In genomic region chr12:16606936-16607335, GRCh38 we compare ENCODE assay signal across 8 cellular contexts. TPM values are rescaled to one million over a fixed set of nuclear protein-coding genes. Genes with fewer than 3 reads are reported as not detected.
DNase-seq lines count a peak whose midpoint lies in the region; ATAC-seq and TF ChIP-seq lines count a peak whose summit lies in the region.
"Had no signal": no experiment of that assay in that cellular context is flagged by ENCODE, and none has a peak within 500 bp of the region (broad histone marks: within the 10 kb centered on the region; RNA-seq: fewer than 3 reads in every experiment).

No MANE protein-coding gene starts in this region.

- H3K4me1 ChIP-seq in breast epithelium (no peaks in the 10 kb centered on the region), lower lobe of right lung (no peaks in the 10 kb centered on the region), thoracic aorta (ENCODE audit: control insufficient read depth in 1 of 2, low read depth in 2 of 2) (peaks cover 0 to 35% of the 10 kb centered on the region in 2 donors), spleen (peaks cover 0 to 16% (median 9%) of the 10 kb centered on the region in 6 donors)

- WGBS in spleen, 5 donors: 25 to 33% (median 27%) methylated on average over 6 of the region's 6 CpGs

- peak; percentile 79 for DNase-seq in NCI-H146 treated with DMSO at 0.1 percent for 48 hours (lab: John Stamatoyannopoulos, UW; ENCODE audit: unreplicated experiment)
- DNase-seq in breast epithelium (ENCODE audit: low spot score in 2 of 2): no peak
- no peak for DNase-seq in lower lobe of right lung
- DNase-seq in thoracic aorta (ENCODE audit: low spot score): no peak
- DNase-seq in effector CD8-positive, alpha-beta T cell (lab: John Stamatoyannopoulos, UW): no peak
- DNase-seq in stimulated activated CD4-positive, alpha-beta T cell treated with anti-CD3 and anti-CD28 coated beads, Interleukin-4, amount 100 ng/mL, for 4 hours: no peak
- DNase-seq in spleen: no peak

- ATAC-seq in lower lobe of right lung (peak in 1 of 2 donors; percentile 30), thoracic aorta (ENCODE audit: insufficient number of reproducible peaks, low FRiP score, low read depth) (peak; percentile 16)

- TF ChIP-seq CTCF in breast epithelium (IDR thresholded peaks at IDR 0.05) (no peak), lower lobe of right lung (IDR thresholded peaks at IDR 0.05) (no peak), thoracic aorta (IDR thresholded peaks at IDR 0.05) (no peak), spleen (IDR thresholded peaks at IDR 0.05 in 8 of 11, conservative IDR thresholded peaks at IDR 0.05 in 3 of 11) (no peak)

- H3K27ac ChIP-seq in breast epithelium: no peak overlapping the region
- H3K27ac ChIP-seq in lower lobe of right lung: peak overlapping the region; percentile 78
- peak overlapping the region; percentile 85 to 88 for H3K27ac ChIP-seq in thoracic aorta
- no peak overlapping the region for H3K27ac ChIP-seq in spleen

- intact Hi-C loops in breast epithelium (cut with DNase I; ENCODE audit: low total_unique reads): no loop called here
- intact Hi-C loops in lower lobe of right lung (cut with DNase I): no loop called here
- intact Hi-C loops in spleen (cut with DNase I; ENCODE audit: low total_unique reads): no loop called here

- no peaks in the 10 kb centered on the region for H3K27me3 ChIP-seq in breast epithelium
- peaks cover 15% of the 10 kb centered on the region for H3K27me3 ChIP-seq in lower lobe of right lung (ENCODE audit: low read depth)
- no peaks in the 10 kb centered on the region for H3K27me3 ChIP-seq in thoracic aorta (replicated peaks; ENCODE audit: insufficient read depth)
- H3K27me3 ChIP-seq in spleen (replicated peaks in 1 of 7): peaks cover 0 to 79% (median 30%) of the 10 kb centered on the region in 7 donors

- TF ChIP-seq POLR2A in breast epithelium (IDR thresholded peaks at IDR 0.05) (no peak), spleen (IDR thresholded peaks at IDR 0.05) (no peak)

- H3K4me3 ChIP-seq in breast epithelium (peak overlapping the region; percentile 50 to 68 (median 53)), lower lobe of right lung (peak overlapping the region; percentile 56), thoracic aorta (peak overlapping the region; percentile 79), spleen (no peak overlapping the region)

- H3K9me3 ChIP-seq in breast epithelium (no peaks in the 10 kb centered on the region), lower lobe of right lung (no peaks in the 10 kb centered on the region), thoracic aorta (no peaks in the 10 kb centered on the region), spleen (no peaks in the 10 kb centered on the region)

- H3K36me3 ChIP-seq in breast epithelium (no peaks in the 10 kb centered on the region), lower lobe of right lung (no peaks in the 10 kb centered on the region), thoracic aorta (no peaks in the 10 kb centered on the region), spleen (no peaks in the 10 kb centered on the region)

RNA-seq across cellular contexts. Expression of gene LMO3, which starts 1.0 kb away (rescaled TPM):
- total RNA-seq in breast epithelium (10 to 100 TPM in 2 of 3 donors, 1 to 10 TPM in 1; 6.9 to 56.3 (median 16.5) TPM), lower lobe of right lung (127 TPM), thoracic aorta (10 to 100 TPM; 45.4 to 49.5 TPM), spleen (1 to 10 TPM in 2 of 7 donors, under 1 TPM in 4, not detected in 1; 0.13 to 2.5 (median 0.51) TPM)
- polyA plus RNA-seq in spleen: under 1 TPM; 0.07 to 0.48 (median 0.08) TPM
- total RNA-seq: SK-MEL-5 had no signal

Comparison
In these comparisons a context has a peak if more than half of its experiments do, and no peak if none do; other contexts are left out.
1. H3K27ac ChIP-seq: peak in lower lobe of right lung (single experiment) and thoracic aorta (2 of 2); none in breast epithelium (0 of 2) and spleen (0 of 8).
2. H3K4me3 ChIP-seq: peak in breast epithelium (3 of 3), lower lobe of right lung (single experiment) and thoracic aorta (single experiment); none in spleen (0 of 8).